15 cellular contexts compared by ENCODE assay signal in genomic region chr10:93752761-93753160, GRCh38. TPM values are rescaled to one million over a fixed set of nuclear protein-coding genes. Genes with fewer than 3 reads are reported as not detected.
A peak's percentile ranks its signal among the peaks of the same experiment; 100 is the strongest.
DNase-seq lines count a peak whose midpoint lies in the region; ATAC-seq, FAIRE-seq and TF ChIP-seq lines count a peak whose summit lies in the region.
"Had no signal": no experiment of that assay in that cellular context is flagged by ENCODE, and none has a peak within 500 bp of the region (broad histone marks: within the 10 kb centered on the region; RNA-seq: fewer than 3 reads in every experiment).

No MANE protein-coding gene starts in this region.

- H3K27ac ChIP-seq in HUES48 (ENCODE audit: low read depth, low read length): peak overlapping the region; percentile 7
- H3K27ac ChIP-seq in K562 (ENCODE audit: extremely low read depth, low read depth, low read length): no peak overlapping the region

- in situ Hi-C loops in K562 (cut with MboI): no loop called here

- TF ChIP-seq CTCF in BJ (IDR thresholded peaks at IDR 0.05; ENCODE audit: insufficient read depth, low read depth, low read length): no peak
- no peak for TF ChIP-seq CTCF in K562 (IDR thresholded peaks at IDR 0.05 in 2 of 3, conservative IDR thresholded peaks at IDR 0.05 in 1 of 3; ENCODE audit: insufficient read depth in 2 of 3, low read depth in 1 of 3, low read length in 3 of 3)
- no peak for TF ChIP-seq CTCF in kidney epithelial cell (IDR thresholded peaks at IDR 0.05; ENCODE audit: insufficient read depth, low read length, poor library complexity, severe bottlenecking)
- no peak for TF ChIP-seq CTCF in nephron progenitor cell (IDR thresholded peaks at IDR 0.05)

- H3K4me2 ChIP-seq in K562 (ENCODE audit: insufficient read depth, low read length): no peak overlapping the region

- POLR2A ChIA-PET in BJ (lab: Charles Lee): no interaction called here
- POLR2A ChIA-PET in K562 (lab: Yijun Ruan, JAX): interaction anchor here (1.5 kb wide), 1 partner anchor 8 kb away, joined by 3 read pairs; no protein-coding TSS in a partner anchor

- H3K9ac ChIP-seq in HUES48 (ENCODE audit: low read depth, low read length): no peak overlapping the region
- no peak overlapping the region for H3K9ac ChIP-seq in K562 (ENCODE audit: insufficient read depth in 1 of 2, low read depth in 2 of 2, low read length in 2 of 2)

- TF ChIP-seq EP300 in K562 (IDR thresholded peaks at IDR 0.05; ENCODE audit: low read length): no peak

- no peak overlapping the region for H2AFZ ChIP-seq in K562 (ENCODE audit: low read depth, low read length)

- no peaks in the 10 kb centered on the region for H3K9me1 ChIP-seq in K562 (ENCODE audit: control insufficient read depth, insufficient read depth, low read length)

- DNase-seq in BJ (ENCODE audit: low read depth) (peak; percentile 29), K562 (ENCODE audit: extremely low read depth in 1 of 4, low spot score in 3 of 4) (no peak), kidney epithelial cell (ENCODE audit: low read depth) (peak; percentile 55), nephron progenitor cell (no peak)
- DNase-seq: activated CD4-positive, alpha-beta memory T cell treated with anti-CD3 and anti-CD28 coated beads for 36 hours; aorta; CD8-positive, alpha-beta T cell; H9; naive B cell; NCI-H1930; stimulated activated CD4-positive, alpha-beta T cell treated with anti-CD3 and anti-CD28 coated beads, Interleukin-2, amount 100 ng/mL, for 24 hours had no signal

- H3K27me3 Mint-ChIP-seq in nephron progenitor cell (ENCODE audit: low read depth, poor library complexity): no peaks in the 10 kb centered on the region

- no peak for TF ChIP-seq POLR2A in K562 (conservative IDR thresholded peaks at IDR 0.05)

- H3K27me3 ChIP-seq in BJ (ENCODE audit: control insufficient read depth, insufficient read depth, low read length) (peaks cover 3% of the 10 kb centered on the region), HUES48 (ENCODE audit: control insufficient read depth, insufficient read depth, low read length) (peaks cover 14% of the 10 kb centered on the region), K562 (ENCODE audit: control insufficient read depth in 2 of 2, insufficient read depth in 2 of 2, low read length in 2 of 2) (peaks cover 10 to 19% of the 10 kb centered on the region in 2 experiments; a peak in 3 of 5 replicates), kidney epithelial cell (ENCODE audit: control insufficient read depth, insufficient read depth, low read length) (peaks cover 3% of the 10 kb centered on the region)

- no peak overlapping the region for H3K27ac Mint-ChIP-seq in nephron progenitor cell
- H3K27ac Mint-ChIP-seq: activated CD4-positive, alpha-beta memory T cell treated with anti-CD3 and anti-CD28 coated beads for 36 hours; CD8-positive, alpha-beta T cell; H9 had no signal

- CTCF ChIA-PET in BJ (lab: Yijun Ruan, JAX): interaction anchor here (1.0 to 1.9 kb wide), 4 partner anchors 21 to 301 kb away, joined by 3 to 11 read pairs (median 3); no protein-coding TSS in a partner anchor
- CTCF ChIA-PET in K562 (lab: Yijun Ruan, JAX; ENCODE audit: low intra/inter-chr PET ratio): no interaction called here

- FAIRE-seq in K562 (lab: Jason Lieb, UNC): no peak

- H3K4me3 ChIP-seq in BJ (ENCODE audit: low read depth, low read length) (no peak overlapping the region), HUES48 (ENCODE audit: low read depth, low read length) (no peak overlapping the region), K562 (no peak overlapping the region), kidney epithelial cell (ENCODE audit: low read depth, low read length) (no peak overlapping the region)

- intact Hi-C loops in K562 (cut with micrococcal nuclease): no loop called here

- no peaks in the 10 kb centered on the region for H3K36me3 Mint-ChIP-seq in nephron progenitor cell (ENCODE audit: low read depth)
- H3K36me3 Mint-ChIP-seq: activated CD4-positive, alpha-beta memory T cell treated with anti-CD3 and anti-CD28 coated beads for 36 hours; CD8-positive, alpha-beta T cell; naive B cell had no signal

- peaks cover 86% of the 10 kb centered on the region for H3K4me1 Mint-ChIP-seq in nephron progenitor cell

- no TSS peak for BruUV-seq in K562 (replicated peaks; lab: Mats Ljungman, UMichigan)

- no peak overlapping the region for H3K4me3 Mint-ChIP-seq in nephron progenitor cell
- H3K4me3 Mint-ChIP-seq: activated CD4-positive, alpha-beta memory T cell treated with anti-CD3 and anti-CD28 coated beads for 36 hours; CD8-positive, alpha-beta T cell; H9 had no signal

- H4K20me1 ChIP-seq in K562 (replicated peaks; ENCODE audit: control insufficient read depth, insufficient read depth, low read length): no peaks in the 10 kb centered on the region

- no peaks in the 10 kb centered on the region for H3K9me3 Mint-ChIP-seq in nephron progenitor cell
- H3K9me3 Mint-ChIP-seq: activated CD4-positive, alpha-beta memory T cell treated with anti-CD3 and anti-CD28 coated beads for 36 hours; CD8-positive, alpha-beta T cell; H9 had no signal

- no peaks in the 10 kb centered on the region for H3K79me2 ChIP-seq in K562 (ENCODE audit: control insufficient read depth, insufficient read depth, low read length)

- TF ChIP-seq RAD21 in K562 (CRISPR knock-in tag; conservative IDR thresholded peaks at IDR 0.05 in 1 of 2, IDR thresholded peaks at IDR 0.05 in 1 of 2): no peak

- no peak for ATAC-seq in K562
- no peak for ATAC-seq in GM21526 (IDR thresholded peaks at IDR 0.05; ENCODE audit: low FRiP score, unreplicated experiment)
- ATAC-seq in HG03520 (IDR thresholded peaks at IDR 0.05; ENCODE audit: unreplicated experiment): no peak
- ATAC-seq in HG02973 (IDR thresholded peaks at IDR 0.05; ENCODE audit: unreplicated experiment): no peak
- ATAC-seq: CD8-positive, alpha-beta T cell had no signal

- H3K9me3 ChIP-seq in HUES48 (ENCODE audit: control insufficient read depth, insufficient read depth, low read length) (no peaks in the 10 kb centered on the region), K562 (replicated peaks; ENCODE audit: control insufficient read depth, insufficient read depth, low read depth, low read length) (no peaks in the 10 kb centered on the region)

- H3K36me3 ChIP-seq in BJ (ENCODE audit: control insufficient read depth, insufficient read depth, low read length) (no peaks in the 10 kb centered on the region), HUES48 (ENCODE audit: control insufficient read depth, insufficient read depth, low read length) (no peaks in the 10 kb centered on the region), K562 (ENCODE audit: control insufficient read depth, insufficient read depth, low read length) (no peaks in the 10 kb centered on the region), kidney epithelial cell (ENCODE audit: control insufficient read depth, insufficient read depth, low read length) (no peaks in the 10 kb centered on the region)

- peaks cover 55% of the 10 kb centered on the region for H3K4me1 ChIP-seq in HUES48 (ENCODE audit: control insufficient read depth, insufficient read depth, low read length)
- H3K4me1 ChIP-seq in K562 (replicated peaks in 1 of 2; ENCODE audit: control insufficient read depth in 2 of 2, insufficient read depth in 2 of 2, low read length in 2 of 2): no peaks in the 10 kb centered on the region; a peak in 1 of 5 replicates

TF ChIP-seq in K562, 482 proteins besides CTCF, POLR2A, EP300 and RAD21:
- TF ChIP-seq MEIS2 (IDR thresholded peaks at IDR 0.05; ENCODE audit: partially characterized antibody): no peak
- peak; percentile 77 for TF ChIP-seq RFX1 (IDR thresholded peaks at IDR 0.05)

RNA-seq across cellular contexts. Expression of gene LGI1, which starts 5.0 kb away (rescaled TPM):
- polyA plus RNA-seq in BJ (2011; rRNA removed) (not detected in 2 replicates), K562 (2011; rRNA removed) (not detected in 2 replicates), K562 (2014; fragmentation: Illumina TruSeq; extraction: Trizol) (not detected in 2 replicates), K562 (2014; fragmentation: Nextera tagmentation; extraction: Ambion mirVana) (not detected), K562 (2014; rRNA removed) (not detected in 2 replicates)
- polyA minus RNA-seq in BJ (2011; rRNA and poly(A)+ RNA removed): not detected in 2 replicates
- not detected in 2 replicates for total RNA-seq in K562 (2011; cell fraction: chromatin; rRNA removed; ENCODE audit: low replicate concordance)
- total RNA-seq in K562 (2011; cell fraction: nucleolus; rRNA removed): not detected in 2 replicates
- not detected in 2 replicates for total RNA-seq in K562 (2011; cell fraction: nucleoplasm; rRNA removed)
- total RNA-seq in K562 (2014; rRNA removed) (not detected in 2 replicates), K562 (2014; rRNA removed; fragmentation: Illumina TruSeq; extraction: Trizol) (not detected in 2 replicates), K562 (2015; rRNA removed; fragmentation: Illumina TruSeq; extraction: Trizol) (not detected in 2 replicates), K562 (2021) (not detected in 2 replicates), kidney epithelial cell (not detected in 2 replicates)
- not detected in 2 replicates for polyA plus RNA-seq in K562 (2011; cell fraction: cytosol; rRNA removed)
- not detected in 2 replicates for polyA plus RNA-seq in K562 (2011; cell fraction: nucleus; rRNA removed)
- polyA plus RNA-seq in K562 (2012): not detected in 2 replicates
- not detected in 2 replicates for polyA minus RNA-seq in K562 (2011; rRNA and poly(A)+ RNA removed)
- polyA minus RNA-seq in K562 (2011; cell fraction: cytosol; rRNA and poly(A)+ RNA removed): not detected in 2 replicates
- polyA minus RNA-seq in K562 (2011; cell fraction: nucleus; rRNA and poly(A)+ RNA removed): not detected in 2 replicates
- total RNA-seq: activated CD4-positive, alpha-beta memory T cell treated with anti-CD3 and anti-CD28 coated beads for 36 hours; CD8-positive, alpha-beta T cell had no signal

RNA-seq across cellular contexts. Expression of gene FRA10AC1, which starts 50.4 kb away (rescaled TPM):
- polyA plus RNA-seq in BJ (2011; rRNA removed) (2.1 and 5.1 TPM in 2 replicates), K562 (2011; rRNA removed) (8.4 and 10.4 TPM in 2 replicates), K562 (2014; fragmentation: Illumina TruSeq; extraction: Trizol) (10.4 and 11.8 TPM in 2 replicates), K562 (2014; fragmentation: Nextera tagmentation; extraction: Ambion mirVana) (1 to 10 TPM; 4.4 to 4.5 TPM), K562 (2014; rRNA removed) (7.7 and 8.5 TPM in 2 replicates)
- 2.6 and 3.1 TPM in 2 replicates for polyA minus RNA-seq in BJ (2011; rRNA and poly(A)+ RNA removed)
- total RNA-seq in K562 (2011; cell fraction: chromatin; rRNA removed; ENCODE audit: low replicate concordance): 8.1 and 52.8 TPM in 2 replicates
- 3.2 and 4.7 TPM in 2 replicates for total RNA-seq in K562 (2011; cell fraction: nucleolus; rRNA removed)
- total RNA-seq in K562 (2011; cell fraction: nucleoplasm; rRNA removed): 24.6 and 40.5 TPM in 2 replicates
- total RNA-seq in K562 (2014; rRNA removed) (4.9 and 5.1 TPM in 2 replicates), K562 (2014; rRNA removed; fragmentation: Illumina TruSeq; extraction: Trizol) (8.0 and 10.8 TPM in 2 replicates), K562 (2015; rRNA removed; fragmentation: Illumina TruSeq; extraction: Trizol) (5.8 and 5.9 TPM in 2 replicates), K562 (2021) (9.3 and 9.9 TPM in 2 replicates), kidney epithelial cell (9.6 and 9.8 TPM in 2 replicates)
- 0.60 and 1.7 TPM in 2 replicates for polyA plus RNA-seq in K562 (2011; cell fraction: cytosol; rRNA removed)
- polyA plus RNA-seq in K562 (2011; cell fraction: nucleus; rRNA removed): 5.9 and 7.6 TPM in 2 replicates
- polyA plus RNA-seq in K562 (2012): 7.7 and 8.9 TPM in 2 replicates
- 8.3 and 12.0 TPM in 2 replicates for polyA minus RNA-seq in K562 (2011; rRNA and poly(A)+ RNA removed)
- polyA minus RNA-seq in K562 (2011; cell fraction: cytosol; rRNA and poly(A)+ RNA removed): 1.1 and 1.5 TPM in 2 replicates
- polyA minus RNA-seq in K562 (2011; cell fraction: nucleus; rRNA and poly(A)+ RNA removed): 13.5 and 17.2 TPM in 2 replicates

Comparison
In these comparisons a context has a peak if more than half of its experiments do, and no peak if none do; other contexts are left out.
1. DNase-seq: peak in BJ (single experiment) and kidney epithelial cell (single experiment); none in K562 (0 of 4) and nephron progenitor cell (single experiment).